9 cellular contexts compared by ENCODE assay signal in the genomic region with DNA sequence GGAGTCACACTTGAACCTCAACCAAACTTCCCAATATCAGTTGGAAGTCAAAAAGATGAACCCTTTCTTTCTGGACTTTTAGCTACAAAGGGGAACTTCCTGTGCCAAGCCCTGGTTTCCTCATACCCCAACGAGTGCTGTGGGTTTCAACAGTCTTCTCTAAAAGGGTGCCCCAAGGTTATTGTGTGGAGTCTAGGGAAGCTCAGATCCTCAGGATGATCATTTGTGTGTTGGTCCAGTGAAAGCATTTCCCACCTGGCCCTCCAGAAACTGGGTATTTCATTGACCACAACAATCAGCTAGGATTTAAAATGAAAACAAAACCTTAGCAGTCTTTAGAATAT. TPM values are rescaled to one million over a fixed set of nuclear protein-coding genes. Genes with fewer than 3 reads are reported as not detected.
DNase-seq lines count a peak whose midpoint lies in the region; ATAC-seq and TF ChIP-seq lines count a peak whose summit lies in the region.
"Had no signal": no experiment of that assay in that cellular context is flagged by ENCODE, and none has a peak within 500 bp of the region (broad histone marks: within the 10 kb centered on the region; RNA-seq: fewer than 3 reads in every experiment).

No MANE protein-coding gene starts in this region.

- H3K27ac Mint-ChIP-seq in Caco-2 (ENCODE audit: unreplicated experiment), result peak overlapping the region; percentile 11

- no peak for TF ChIP-seq POLR2A in prostate gland (IDR thresholded peaks at IDR 0.05)

- no peak overlapping the region for H3K4me3 Mint-ChIP-seq in Caco-2 (ENCODE audit: unreplicated experiment)

- CTCF ChIA-PET in Caco-2 (lab: Charles Lee), result interaction anchor here (0.6 kb wide), 1 partner anchor 67 kb away, joined by 3 read pairs; no protein-coding TSS in a partner anchor

- ATAC-seq in GM18909 (IDR thresholded peaks at IDR 0.05; ENCODE audit: poor library complexity, unreplicated experiment), result no peak

- H3K9me3 Mint-ChIP-seq in Caco-2 (ENCODE audit: unreplicated experiment), result no peaks in the 10 kb centered on the region

- H3K27ac ChIP-seq in colonic mucosa (peak overlapping the region; percentile 12), prostate gland (peak overlapping the region; percentile 4 to 41)

- POLR2A ChIA-PET in Caco-2 (lab: Charles Lee), result no interaction called here

- H3K4me1 ChIP-seq in Caco-2 (no peaks in the 10 kb centered on the region), colonic mucosa (no peaks in the 10 kb centered on the region), prostate gland (replicated peaks) (peaks cover 7% of the 10 kb centered on the region)

- intact Hi-C loops in Caco-2 (cut with micrococcal nuclease; ENCODE audit: unreplicated experiment) (no loop called here), colonic mucosa (cut with DNase I) (no loop called here), prostate gland (cut with DNase I) (no loop called here)

- no peaks in the 10 kb centered on the region for H3K27me3 Mint-ChIP-seq in Caco-2 (ENCODE audit: insufficient read depth, unreplicated experiment)

- TF ChIP-seq CTCF in Caco-2 (IDR thresholded peaks at IDR 0.05; ENCODE audit: insufficient read depth in 1 of 2, low read depth in 1 of 2, low read length in 1 of 2, severe bottlenecking in 1 of 2, unreplicated experiment in 1 of 2), result no peak
- TF ChIP-seq CTCF in colonic mucosa (IDR thresholded peaks at IDR 0.05), result no peak
- no peak for TF ChIP-seq CTCF in prostate gland (IDR thresholded peaks at IDR 0.05)

- BruUV-seq in Caco-2 (replicated peaks; lab: Mats Ljungman, UMichigan), result no TSS peak

- 12% methylated on average over 1 of the region's 1 CpG for WGBS in prostate gland

- DNase-seq in Caco-2, result no peak
- DNase-seq in MV-4-11 (lab: John Stamatoyannopoulos, UW), result peak; percentile 86
- DNase-seq in colonic mucosa, result no peak
- no peak for DNase-seq in prostate gland (ENCODE audit: low spot score)
- DNase-seq in NK-92 (lab: John Stamatoyannopoulos, UW; ENCODE audit: unreplicated experiment), result no peak
- no peak for DNase-seq in stimulated activated naive CD4-positive, alpha-beta T cell treated with Interleukin-2 at 50 U/mL for 16 hours (lab: John Stamatoyannopoulos, UW)
- DNase-seq: glutamatergic neuron; stimulated activated CD4-positive, alpha-beta T cell treated with anti-CD3 and anti-CD28 coated beads, Interleukin-4, amount 100 ng/mL, for 4 hours had no signal

- peaks cover 44% of the 10 kb centered on the region for H3K36me3 Mint-ChIP-seq in Caco-2 (ENCODE audit: insufficient read depth, unreplicated experiment)

- no peaks in the 10 kb centered on the region for H3K4me1 Mint-ChIP-seq in Caco-2 (ENCODE audit: low read depth, unreplicated experiment)

- H3K4me3 ChIP-seq in Caco-2 (ENCODE audit: low read depth, low read length) (no peak overlapping the region), colonic mucosa (no peak overlapping the region), prostate gland (no peak overlapping the region)

- H3K9ac ChIP-seq in colonic mucosa (ENCODE audit: low read depth in 2 of 2, low read length in 2 of 2), result no peak overlapping the region

- no peaks in the 10 kb centered on the region for H3K9me3 ChIP-seq in Caco-2
- H3K9me3 ChIP-seq in colonic mucosa, result no peaks in the 10 kb centered on the region
- no peaks in the 10 kb centered on the region for H3K9me3 ChIP-seq in prostate gland

- H3K36me3 ChIP-seq in Caco-2 (ENCODE audit: control insufficient read depth, insufficient read depth, low read length) (no peaks in the 10 kb centered on the region; the same call in 1 of the 2 replicates), colonic mucosa (no peaks in the 10 kb centered on the region), prostate gland (no peaks in the 10 kb centered on the region)

- H3K27me3 ChIP-seq in Caco-2 (replicated peaks; ENCODE audit: control insufficient read depth, insufficient read depth, low read length) (no peaks in the 10 kb centered on the region), colonic mucosa (no peaks in the 10 kb centered on the region), prostate gland (replicated peaks; ENCODE audit: insufficient read depth) (no peaks in the 10 kb centered on the region)

RNA-seq across cellular contexts. Expression of a gene that starts 29.4 kb away (rescaled TPM):
- total RNA-seq in Caco-2 (2022) (40.4 and 44.7 TPM in 2 replicates), colonic mucosa (100 to 1,000 TPM in 1 of 2 donors, 10 to 100 TPM in 1; 82.2 to 123 TPM), prostate gland (100 to 1,000 TPM in 1 of 2 donors, 10 to 100 TPM in 1; 63.2 to 103 TPM)

RNA-seq across cellular contexts. Expression of a gene that starts 57.2 kb away (rescaled TPM):
- total RNA-seq in Caco-2 (2022) (26.9 and 31.0 TPM in 2 replicates), colonic mucosa (10 to 100 TPM; 34.3 to 44.0 TPM), prostate gland (10 to 100 TPM; 26.9 to 52.2 TPM)
